In the genomic region with DNA sequence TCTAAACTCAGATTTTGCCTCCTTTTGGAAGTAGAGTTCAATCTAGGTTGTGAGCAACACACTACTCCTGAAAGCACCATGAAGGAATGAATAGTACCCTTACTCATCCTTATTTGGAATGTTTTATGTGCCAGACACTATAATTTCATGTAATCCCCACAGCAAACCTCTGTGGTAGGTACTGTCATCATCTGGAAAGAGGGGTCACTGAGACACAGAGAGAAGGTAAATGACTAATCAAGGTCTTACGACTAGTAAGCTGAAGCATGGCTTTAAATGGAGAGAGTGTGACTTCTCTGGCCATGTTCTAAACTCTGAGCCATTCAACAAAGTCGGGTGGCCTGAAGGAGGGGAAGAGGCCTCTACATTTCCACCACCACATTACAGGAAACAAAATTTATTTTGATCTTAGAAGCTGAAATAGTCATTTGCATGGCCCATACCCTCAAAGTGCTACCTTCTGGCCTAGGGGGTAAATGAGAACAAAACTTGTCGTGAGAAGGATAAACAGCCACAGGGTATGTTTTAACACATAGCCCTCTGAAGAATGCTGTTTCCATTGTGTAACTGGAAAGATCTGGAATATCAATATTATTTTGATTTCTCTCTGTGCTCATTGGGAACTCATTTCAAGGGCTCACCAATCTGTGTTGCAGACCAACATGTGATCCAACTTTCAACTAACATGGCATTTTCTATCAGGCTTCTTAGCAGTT, we compare ENCODE assay signal across 2 cellular contexts.
TF ChIP-seq lines count a peak whose summit lies in the region.

No MANE protein-coding gene starts in this region.

TF ChIP-seq in Ishikawa, 13 proteins besides CTCF, POLR2A, EP300 and RAD21 (continued from another document):
- no peak for TF ChIP-seq CREB1 (IDR thresholded peaks at IDR 0.05; ENCODE audit: low read depth)
- TF ChIP-seq, protein P1, sequence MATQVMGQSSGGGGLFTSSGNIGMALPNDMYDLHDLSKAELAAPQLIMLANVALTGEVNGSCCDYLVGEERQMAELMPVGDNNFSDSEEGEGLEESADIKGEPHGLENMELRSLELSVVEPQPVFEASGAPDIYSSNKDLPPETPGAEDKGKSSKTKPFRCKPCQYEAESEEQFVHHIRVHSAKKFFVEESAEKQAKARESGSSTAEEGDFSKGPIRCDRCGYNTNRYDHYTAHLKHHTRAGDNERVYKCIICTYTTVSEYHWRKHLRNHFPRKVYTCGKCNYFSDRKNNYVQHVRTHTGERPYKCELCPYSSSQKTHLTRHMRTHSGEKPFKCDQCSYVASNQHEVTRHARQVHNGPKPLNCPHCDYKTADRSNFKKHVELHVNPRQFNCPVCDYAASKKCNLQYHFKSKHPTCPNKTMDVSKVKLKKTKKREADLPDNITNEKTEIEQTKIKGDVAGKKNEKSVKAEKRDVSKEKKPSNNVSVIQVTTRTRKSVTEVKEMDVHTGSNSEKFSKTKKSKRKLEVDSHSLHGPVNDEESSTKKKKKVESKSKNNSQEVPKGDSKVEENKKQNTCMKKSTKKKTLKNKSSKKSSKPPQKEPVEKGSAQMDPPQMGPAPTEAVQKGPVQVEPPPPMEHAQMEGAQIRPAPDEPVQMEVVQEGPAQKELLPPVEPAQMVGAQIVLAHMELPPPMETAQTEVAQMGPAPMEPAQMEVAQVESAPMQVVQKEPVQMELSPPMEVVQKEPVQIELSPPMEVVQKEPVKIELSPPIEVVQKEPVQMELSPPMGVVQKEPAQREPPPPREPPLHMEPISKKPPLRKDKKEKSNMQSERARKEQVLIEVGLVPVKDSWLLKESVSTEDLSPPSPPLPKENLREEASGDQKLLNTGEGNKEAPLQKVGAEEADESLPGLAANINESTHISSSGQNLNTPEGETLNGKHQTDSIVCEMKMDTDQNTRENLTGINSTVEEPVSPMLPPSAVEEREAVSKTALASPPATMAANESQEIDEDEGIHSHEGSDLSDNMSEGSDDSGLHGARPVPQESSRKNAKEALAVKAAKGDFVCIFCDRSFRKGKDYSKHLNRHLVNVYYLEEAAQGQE (IDR thresholded peaks at IDR 0.05; ENCODE audit: low read depth) = no peak
- TF ChIP-seq, protein P2, sequence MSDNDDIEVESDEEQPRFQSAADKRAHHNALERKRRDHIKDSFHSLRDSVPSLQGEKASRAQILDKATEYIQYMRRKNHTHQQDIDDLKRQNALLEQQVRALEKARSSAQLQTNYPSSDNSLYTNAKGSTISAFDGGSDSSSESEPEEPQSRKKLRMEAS (IDR thresholded peaks at IDR 0.05) = 0 out of 2 replicates have a peak, but pooled peaks have one; percentile 27
- no peak for TF ChIP-seq FOXM1 (IDR thresholded peaks at IDR 0.05; ENCODE audit: borderline replicate concordance, low read depth)

TF ChIP-seq in H1, 55 proteins besides CTCF, POLR2A, EP300 and RAD21:
- TF ChIP-seq POLR2AphosphoS5 (IDR thresholded peaks at IDR 0.05; ENCODE audit: low read depth, low read length) = no peak
- TF ChIP-seq CBX5 (IDR thresholded peaks at IDR 0.05; ENCODE audit: low read depth, low read length) = no peak
- no peak for TF ChIP-seq TAF7 (optimal IDR thresholded peaks at IDR 0.05; ENCODE audit: borderline replicate concordance, low read depth, low read length)
- no peak for TF ChIP-seq RXRA (IDR thresholded peaks at IDR 0.05; ENCODE audit: insufficient read depth, low read depth, low read length)
- TF ChIP-seq SIN3A (conservative IDR thresholded peaks at IDR 0.05 in 1 of 2, IDR thresholded peaks at IDR 0.05 in 1 of 2; ENCODE audit: low read depth in 1 of 2, low read length in 2 of 2) = no peak
